ENCODE assay signal across 9 cellular contexts in genomic region chr2:68839260-68839833, GRCh38. TPM values are rescaled to one million over a fixed set of nuclear protein-coding genes. Genes with fewer than 3 reads are reported as not detected.
DNase-seq lines count a peak whose midpoint lies in the region; ATAC-seq and TF ChIP-seq lines count a peak whose summit lies in the region.
"Had no signal": no experiment of that assay in that cellular context is flagged by ENCODE, and none has a peak within 500 bp of the region (broad histone marks: within the 10 kb centered on the region; RNA-seq: fewer than 3 reads in every experiment).

No MANE protein-coding gene starts in this region.

- peak; percentile 67 for TF ChIP-seq CTCF in fibroblast of the aortic adventitia (IDR thresholded peaks at IDR 0.05; ENCODE audit: insufficient read depth, low read length)

- DNase-seq in 8988T (peak; percentile 18), GM03348 (ENCODE audit: low spot score) (peak; percentile 39), RPMI8226 (peak; percentile 33), fibroblast of the aortic adventitia (ENCODE audit: low read depth) (no peak), NCI-H1105 (lab: John Stamatoyannopoulos, UW) (no peak), mucosa of gallbladder (ENCODE audit: low spot score) (no peak), D341Med (ENCODE audit: low spot score) (no peak)

- H3K4me3 ChIP-seq in fibroblast of the aortic adventitia (ENCODE audit: low read depth, low read length) = no peak overlapping the region

- no peak for ATAC-seq in HG03460 (IDR thresholded peaks at IDR 0.05; ENCODE audit: unreplicated experiment)
- ATAC-seq: activated CD4-positive, CD25-positive, alpha-beta regulatory T cell treated with anti-CD3 and anti-CD28 coated beads, Interleukin-2, amount 50 U/mL, for 24 hours had no signal

RNA-seq across cellular contexts. Expression of gene BMP10, which starts 31.9 kb away (rescaled TPM):
- total RNA-seq in fibroblast of the aortic adventitia (ENCODE audit: low replicate concordance) (not detected in 2 replicates), mucosa of gallbladder (not detected)

Comparison
In these comparisons a context has a peak if more than half of its experiments do, and no peak if none do; other contexts are left out.
1. DNase-seq: peak in 8988T (single experiment), GM03348 (single experiment) and RPMI8226 (single experiment); none in fibroblast of the aortic adventitia (single experiment), NCI-H1105 (single experiment), mucosa of gallbladder (single experiment) and D341Med (single experiment).